ENCODE assay signal across 7 cellular contexts in the genomic region with DNA sequence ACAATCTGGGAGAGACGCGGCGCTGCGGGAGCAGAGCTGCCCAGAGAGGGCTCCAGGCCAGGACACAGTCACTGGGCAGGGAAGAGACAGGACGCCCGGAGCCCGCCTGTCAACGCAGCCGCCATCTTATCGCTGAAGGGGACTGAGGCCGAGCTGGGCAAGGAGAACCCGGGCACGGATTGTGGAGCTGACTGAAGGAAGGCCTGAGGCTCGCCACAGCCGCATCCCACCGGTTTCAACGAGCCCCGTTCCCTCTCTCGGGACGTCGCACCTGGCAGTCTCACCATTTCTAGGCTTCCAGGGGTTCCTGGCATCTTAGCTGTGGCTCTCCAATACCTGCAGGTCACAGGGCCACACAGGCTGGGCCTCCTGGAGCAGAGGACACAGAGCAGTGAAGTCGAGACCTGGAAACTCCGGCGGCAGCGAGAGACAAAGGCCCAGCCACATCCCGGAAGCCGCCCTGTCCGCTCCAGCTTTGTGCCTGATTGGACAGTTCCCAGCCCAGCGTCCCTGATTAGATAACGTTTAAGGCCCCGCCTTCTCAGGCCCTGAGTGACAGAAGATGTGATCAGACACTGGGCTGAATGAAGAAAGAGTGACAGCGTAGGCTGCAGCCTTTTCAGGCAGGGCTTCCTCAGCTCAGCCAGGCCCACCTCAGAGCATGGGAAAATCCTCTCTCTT. TPM values are rescaled to one million over a fixed set of nuclear protein-coding genes. Genes with fewer than 3 reads are reported as not detected.
A peak's percentile ranks its signal among the peaks of the same experiment; 100 is the strongest.
DNase-seq lines count a peak whose midpoint lies in the region; ATAC-seq, FAIRE-seq and TF ChIP-seq lines count a peak whose summit lies in the region.

Gene ZNF91, minus strand, starts transcription at position 431 of the 681 bp plus-strand sequence. Its CDS starts 117 bp downstream, at position 314.

- dilution Hi-C loops in mammary epithelial cell (cut with HindIII; ENCODE audit: low sequenced_read_pairs), result no loop called here

- ATAC-seq in HG02943 (IDR thresholded peaks at IDR 0.05; ENCODE audit: low read depth, unreplicated experiment), result peak; percentile 98

- H3K27me3 ChIP-seq in WERI-Rb-1 (ENCODE audit: insufficient read depth, low read depth, severe bottlenecking) (no peaks in the 10 kb centered on the region), mammary epithelial cell (ENCODE audit: insufficient read depth, low read length) (no peaks in the 10 kb centered on the region), small intestine (ENCODE audit: control insufficient read depth in 2 of 2, insufficient read depth in 2 of 2, low read length in 2 of 2) (no peaks in the 10 kb centered on the region)

- DNase-seq in GM18507 (ENCODE audit: extremely low spot score, insufficient read length, low read depth), result peak; percentile 49
- peak; percentile 91 for DNase-seq in NCI-H2081 treated with DMSO at 0.1 percent for 48 hours (lab: John Stamatoyannopoulos, UW)
- peak; percentile 97 for DNase-seq in WERI-Rb-1
- DNase-seq in mammary epithelial cell, result peak; percentile 97
- DNase-seq in iPS-NIHi11 (ENCODE audit: low spot score), result peak; percentile 78
- peak; percentile 100 for DNase-seq in small intestine

- H2AFZ ChIP-seq in mammary epithelial cell (ENCODE audit: low read depth, low read length), result peak within 1 kb of the TSS; percentile 87

- H4K20me1 ChIP-seq in mammary epithelial cell (ENCODE audit: insufficient read depth, low read length), result no peaks in the 10 kb centered on the region

- H3K4me3 ChIP-seq in WERI-Rb-1 (ENCODE audit: low read depth, low read length) (peak within 1 kb of the TSS; percentile 90), mammary epithelial cell (replicated peaks in 1 of 3; ENCODE audit: insufficient read depth in 1 of 3, low read depth in 2 of 3, low read length in 3 of 3) (peak within 1 kb of the TSS; percentile 69 to 75 (median 75)), small intestine (ENCODE audit: low read depth in 1 of 2, low read length in 2 of 2) (peak within 1 kb of the TSS; percentile 67)

- peak within 1 kb of the TSS; percentile 90 for H3K4me2 ChIP-seq in mammary epithelial cell (ENCODE audit: insufficient read depth, low read depth, low read length)

- FAIRE-seq in GM18507 (lab: Jason Lieb, UNC) (peak; percentile 97), small intestine (lab: Jason Lieb, UNC) (peak; percentile 86)

- H3K9me3 ChIP-seq in WERI-Rb-1 (ENCODE audit: severe bottlenecking) (peaks cover 2% of the 10 kb centered on the region), mammary epithelial cell (replicated peaks; ENCODE audit: insufficient read depth, low read length) (peaks cover 4% of the 10 kb centered on the region), small intestine (ENCODE audit: control insufficient read depth, low read depth) (no peaks in the 10 kb centered on the region)

- intact Hi-C loops in mammary epithelial cell (cut with micrococcal nuclease), result loop anchor here (2.0 to 10.0 kb wide), 3 partner anchors 120 to 292 kb away; partner anchors contain the start of gene ZNF675

- peaks cover 34% of the 10 kb centered on the region for H3K36me3 ChIP-seq in WERI-Rb-1
- peaks cover 4% of the 10 kb centered on the region for H3K36me3 ChIP-seq in mammary epithelial cell (ENCODE audit: insufficient read depth, low read length)
- H3K36me3 ChIP-seq in small intestine (ENCODE audit: control insufficient read depth in 2 of 2, insufficient read depth in 2 of 2, low read length in 2 of 2), result no peaks in the 10 kb centered on the region

- BruUV-seq in mammary epithelial cell (replicated peaks; lab: Mats Ljungman, UMichigan), result TSS peak; percentile 51

- CTCF ChIA-PET in mammary epithelial cell (lab: Charles Lee; ENCODE audit: low non-redundant PET), result interaction anchor here (0.6 to 1.0 kb wide), 2 partner anchors 32 to 147 kb away, joined by 3 to 4 read pairs; no protein-coding TSS in a partner anchor

- no peak for TF ChIP-seq CTCF in WERI-Rb-1 (IDR thresholded peaks at IDR 0.05; ENCODE audit: low read depth, low read length)
- no peak for TF ChIP-seq CTCF in mammary epithelial cell (conservative IDR thresholded peaks at IDR 0.05 in 1 of 2, IDR thresholded peaks at IDR 0.05 in 1 of 2; ENCODE audit: extremely low read depth in 1 of 2, insufficient read depth in 1 of 2, low read depth in 1 of 2, low read length in 2 of 2)

- H3K4me1 ChIP-seq in mammary epithelial cell (ENCODE audit: insufficient read depth, low read length), result no peaks in the 10 kb centered on the region
- H3K4me1 ChIP-seq in small intestine (ENCODE audit: control insufficient read depth in 2 of 2, insufficient read depth in 1 of 2, low read depth in 1 of 2, low read length in 1 of 2), result peaks cover under 1 to 14% of the 10 kb centered on the region in 2 donors

- in situ Hi-C loops in mammary epithelial cell (cut with MboI; ENCODE audit: low sequenced_read_pairs in 2 of 2), result no loop called here

- peak within 1 kb of the TSS; percentile 90 for H3K9ac ChIP-seq in mammary epithelial cell (ENCODE audit: insufficient read depth, low read length)

- peaks cover 49% of the 10 kb centered on the region for H3K79me2 ChIP-seq in mammary epithelial cell (ENCODE audit: insufficient read depth, low read length)

- peak within 1 kb of the TSS; percentile 97 for H3K27ac ChIP-seq in WERI-Rb-1
- peak within 1 kb of the TSS; percentile 82 for H3K27ac ChIP-seq in mammary epithelial cell (ENCODE audit: insufficient read depth, low read depth, low read length)
- H3K27ac ChIP-seq in small intestine (ENCODE audit: low read depth in 1 of 2, low read length in 1 of 2), result peak within 1 kb of the TSS; percentile 87 to 95

- WGBS in mammary epithelial cell (ENCODE audit: low coverage, missing lambda C conversion rate), result under 1% methylated on average over 18 of the region's 32 CpGs
- 0 to 1% (median 0%) methylated on average over 24 to 32 of the region's 32 CpGs for WGBS in small intestine, 3 donors

RNA-seq across cellular contexts. Expression of gene ZNF91, which starts in this region (rescaled TPM):
- 10 to 100 TPM; 27.8 to 43.7 TPM for total RNA-seq in mammary epithelial cell
- 8.4 TPM for polyA plus RNA-seq in mammary epithelial cell
- 34.1 TPM for polyA minus RNA-seq in mammary epithelial cell
- 10 to 100 TPM; 12.4 to 18.3 (median 13.9) TPM for polyA plus RNA-seq in small intestine

Comparison
In these comparisons a context has a peak if more than half of its experiments do, and no peak if none do; other contexts are left out.
1. Peak in every context shown above with its lines: DNase-seq, ATAC-seq, H3K4me3 ChIP-seq and H3K27ac ChIP-seq.
2. DNase-seq: peak in every context shown above with its lines; median percentile 100 in small intestine; 97 in WERI-Rb-1; 97 in mammary epithelial cell; 91 in NCI-H2081 treated with DMSO at 0.1 percent for 48 hours; 78 in iPS-NIHi11; 49 in GM18507.